Comparison of ENCODE assay signal across 2 cellular contexts in the genomic region with DNA sequence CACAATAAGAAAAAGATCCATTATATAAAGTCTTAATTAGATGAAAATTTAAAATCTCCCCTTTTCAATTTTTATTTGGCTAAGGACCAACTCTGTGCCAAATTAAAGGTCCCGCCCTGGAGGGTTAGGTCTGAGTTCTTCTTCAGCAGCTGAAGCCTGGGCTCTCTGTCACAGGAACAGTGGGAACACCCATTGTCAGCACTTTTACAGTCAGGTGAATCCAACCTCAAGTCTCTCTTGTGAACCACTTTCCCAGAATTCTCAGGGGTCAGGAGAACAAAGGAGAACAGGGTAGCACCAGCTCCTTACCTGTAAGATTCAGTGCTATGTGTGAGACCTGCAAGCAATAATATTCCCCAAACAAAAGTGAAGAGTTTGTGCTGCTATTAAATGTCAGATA.
A peak's percentile ranks its signal among the peaks of the same experiment; 100 is the strongest.
TF ChIP-seq lines count a peak whose summit lies in the region.

No MANE protein-coding gene starts in this region.

TF ChIP-seq in A549, 52 proteins besides CTCF, POLR2A, EP300 and RAD21:
- TF ChIP-seq KDM1A (IDR thresholded peaks at IDR 0.05; ENCODE audit: low read depth) (no peak), HEYL (CRISPR knock-in tag; IDR thresholded peaks at IDR 0.05) (no peak), MAFK (IDR thresholded peaks at IDR 0.05; ENCODE audit: partially characterized antibody) (peak; percentile 32)
- TF ChIP-seq, protein P1, sequence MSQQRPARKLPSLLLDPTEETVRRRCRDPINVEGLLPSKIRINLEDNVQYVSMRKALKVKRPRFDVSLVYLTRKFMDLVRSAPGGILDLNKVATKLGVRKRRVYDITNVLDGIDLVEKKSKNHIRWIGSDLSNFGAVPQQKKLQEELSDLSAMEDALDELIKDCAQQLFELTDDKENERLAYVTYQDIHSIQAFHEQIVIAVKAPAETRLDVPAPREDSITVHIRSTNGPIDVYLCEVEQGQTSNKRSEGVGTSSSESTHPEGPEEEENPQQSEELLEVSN (IDR thresholded peaks at IDR 0.05; ENCODE audit: borderline replicate concordance, low read depth): no peak
- TF ChIP-seq, protein P2, sequence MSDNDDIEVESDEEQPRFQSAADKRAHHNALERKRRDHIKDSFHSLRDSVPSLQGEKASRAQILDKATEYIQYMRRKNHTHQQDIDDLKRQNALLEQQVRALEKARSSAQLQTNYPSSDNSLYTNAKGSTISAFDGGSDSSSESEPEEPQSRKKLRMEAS (IDR thresholded peaks at IDR 0.05): no peak

TF ChIP-seq in K562, 482 proteins besides CTCF, POLR2A, EP300 and RAD21:
- TF ChIP-seq REST (CRISPR knock-in tag; IDR thresholded peaks at IDR 0.05; ENCODE audit: low read depth): no peak
- TF ChIP-seq, protein P3, sequence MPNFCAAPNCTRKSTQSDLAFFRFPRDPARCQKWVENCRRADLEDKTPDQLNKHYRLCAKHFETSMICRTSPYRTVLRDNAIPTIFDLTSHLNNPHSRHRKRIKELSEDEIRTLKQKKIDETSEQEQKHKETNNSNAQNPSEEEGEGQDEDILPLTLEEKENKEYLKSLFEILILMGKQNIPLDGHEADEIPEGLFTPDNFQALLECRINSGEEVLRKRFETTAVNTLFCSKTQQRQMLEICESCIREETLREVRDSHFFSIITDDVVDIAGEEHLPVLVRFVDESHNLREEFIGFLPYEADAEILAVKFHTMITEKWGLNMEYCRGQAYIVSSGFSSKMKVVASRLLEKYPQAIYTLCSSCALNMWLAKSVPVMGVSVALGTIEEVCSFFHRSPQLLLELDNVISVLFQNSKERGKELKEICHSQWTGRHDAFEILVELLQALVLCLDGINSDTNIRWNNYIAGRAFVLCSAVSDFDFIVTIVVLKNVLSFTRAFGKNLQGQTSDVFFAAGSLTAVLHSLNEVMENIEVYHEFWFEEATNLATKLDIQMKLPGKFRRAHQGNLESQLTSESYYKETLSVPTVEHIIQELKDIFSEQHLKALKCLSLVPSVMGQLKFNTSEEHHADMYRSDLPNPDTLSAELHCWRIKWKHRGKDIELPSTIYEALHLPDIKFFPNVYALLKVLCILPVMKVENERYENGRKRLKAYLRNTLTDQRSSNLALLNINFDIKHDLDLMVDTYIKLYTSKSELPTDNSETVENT (CRISPR knock-in tag; IDR thresholded peaks at IDR 0.05): no peak
- TF ChIP-seq KHSRP (IDR thresholded peaks at IDR 0.05): no peak
- TF ChIP-seq DIDO1 (tag; IDR thresholded peaks at IDR 0.05; ENCODE audit: low read depth): no peak
- no peak for TF ChIP-seq PATZ1 (CRISPR knock-in tag; IDR thresholded peaks at IDR 0.05; ENCODE audit: borderline replicate concordance)
- no peak for TF ChIP-seq IFI16 (CRISPR knock-in tag; IDR thresholded peaks at IDR 0.05)
- no peak for TF ChIP-seq ZNF165 (CRISPR knock-in tag; IDR thresholded peaks at IDR 0.05; ENCODE audit: borderline replicate concordance)
- no peak for TF ChIP-seq TCF7 (IDR thresholded peaks at IDR 0.05; ENCODE audit: borderline replicate concordance)
- TF ChIP-seq BCL6 (CRISPR knock-in tag; IDR thresholded peaks at IDR 0.05): no peak
- TF ChIP-seq TAF15 (IDR thresholded peaks at IDR 0.05; ENCODE audit: low read depth, low read length): no peak
- no peak for TF ChIP-seq CREB1 (IDR thresholded peaks at IDR 0.05)
- TF ChIP-seq CREB1 (CRISPR knock-in tag; IDR thresholded peaks at IDR 0.05): no peak
- TF ChIP-seq, protein P4, sequence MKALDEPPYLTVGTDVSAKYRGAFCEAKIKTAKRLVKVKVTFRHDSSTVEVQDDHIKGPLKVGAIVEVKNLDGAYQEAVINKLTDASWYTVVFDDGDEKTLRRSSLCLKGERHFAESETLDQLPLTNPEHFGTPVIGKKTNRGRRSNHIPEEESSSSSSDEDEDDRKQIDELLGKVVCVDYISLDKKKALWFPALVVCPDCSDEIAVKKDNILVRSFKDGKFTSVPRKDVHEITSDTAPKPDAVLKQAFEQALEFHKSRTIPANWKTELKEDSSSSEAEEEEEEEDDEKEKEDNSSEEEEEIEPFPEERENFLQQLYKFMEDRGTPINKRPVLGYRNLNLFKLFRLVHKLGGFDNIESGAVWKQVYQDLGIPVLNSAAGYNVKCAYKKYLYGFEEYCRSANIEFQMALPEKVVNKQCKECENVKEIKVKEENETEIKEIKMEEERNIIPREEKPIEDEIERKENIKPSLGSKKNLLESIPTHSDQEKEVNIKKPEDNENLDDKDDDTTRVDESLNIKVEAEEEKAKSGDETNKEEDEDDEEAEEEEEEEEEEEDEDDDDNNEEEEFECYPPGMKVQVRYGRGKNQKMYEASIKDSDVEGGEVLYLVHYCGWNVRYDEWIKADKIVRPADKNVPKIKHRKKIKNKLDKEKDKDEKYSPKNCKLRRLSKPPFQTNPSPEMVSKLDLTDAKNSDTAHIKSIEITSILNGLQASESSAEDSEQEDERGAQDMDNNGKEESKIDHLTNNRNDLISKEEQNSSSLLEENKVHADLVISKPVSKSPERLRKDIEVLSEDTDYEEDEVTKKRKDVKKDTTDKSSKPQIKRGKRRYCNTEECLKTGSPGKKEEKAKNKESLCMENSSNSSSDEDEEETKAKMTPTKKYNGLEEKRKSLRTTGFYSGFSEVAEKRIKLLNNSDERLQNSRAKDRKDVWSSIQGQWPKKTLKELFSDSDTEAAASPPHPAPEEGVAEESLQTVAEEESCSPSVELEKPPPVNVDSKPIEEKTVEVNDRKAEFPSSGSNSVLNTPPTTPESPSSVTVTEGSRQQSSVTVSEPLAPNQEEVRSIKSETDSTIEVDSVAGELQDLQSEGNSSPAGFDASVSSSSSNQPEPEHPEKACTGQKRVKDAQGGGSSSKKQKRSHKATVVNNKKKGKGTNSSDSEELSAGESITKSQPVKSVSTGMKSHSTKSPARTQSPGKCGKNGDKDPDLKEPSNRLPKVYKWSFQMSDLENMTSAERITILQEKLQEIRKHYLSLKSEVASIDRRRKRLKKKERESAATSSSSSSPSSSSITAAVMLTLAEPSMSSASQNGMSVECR (CRISPR knock-in tag; IDR thresholded peaks at IDR 0.05): no peak
- TF ChIP-seq KAT7 (CRISPR knock-in tag; IDR thresholded peaks at IDR 0.05; ENCODE audit: borderline replicate concordance): no peak
- no peak for TF ChIP-seq MLLT1 (IDR thresholded peaks at IDR 0.05)
- no peak for TF ChIP-seq CHD2 (IDR thresholded peaks at IDR 0.05; ENCODE audit: low read depth, low read length)
- TF ChIP-seq CREBBP (IDR thresholded peaks at IDR 0.05; ENCODE audit: low read depth, low read length): no peak
- no peak for TF ChIP-seq SUPT5H (IDR thresholded peaks at IDR 0.05)
